In the genomic region with DNA sequence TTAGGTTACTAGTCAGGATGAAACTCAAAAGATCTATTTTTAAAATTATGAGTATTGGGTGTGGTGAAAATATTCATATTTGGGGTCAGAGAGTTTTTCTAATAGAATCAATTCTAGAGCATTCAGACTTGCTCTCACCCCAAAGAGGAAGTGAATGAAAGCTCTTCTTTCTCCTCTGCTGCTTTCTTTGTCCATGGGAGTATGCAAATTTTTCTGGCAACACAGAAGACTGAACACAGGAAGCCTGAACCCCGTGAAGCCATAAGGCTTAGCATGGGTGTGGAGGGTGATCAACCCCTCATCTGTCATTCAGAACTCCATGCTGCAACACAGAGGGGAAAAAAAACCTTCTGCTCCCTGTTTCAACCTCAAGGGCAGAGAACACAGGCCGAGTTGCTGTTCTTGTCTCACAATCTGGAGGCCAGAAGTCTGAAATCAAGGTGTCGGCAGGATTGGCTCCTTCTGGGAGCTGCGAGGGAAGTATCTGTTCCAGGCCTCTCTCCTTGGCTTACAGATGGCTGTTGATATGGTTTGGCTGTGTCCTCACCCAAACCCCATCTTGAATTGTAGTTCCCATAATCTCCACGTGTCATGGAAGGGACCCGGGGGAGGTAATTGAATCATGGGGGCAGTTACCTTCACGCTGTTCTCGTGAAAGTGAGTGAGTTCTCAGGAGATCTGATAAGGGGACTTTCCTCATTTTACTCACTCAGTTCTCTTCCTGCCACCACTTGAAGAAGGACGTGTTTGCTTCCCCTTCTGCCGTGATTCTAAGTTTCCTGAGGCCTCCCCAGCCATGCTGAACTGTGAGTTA, we compare ENCODE assay signal across 9 cellular contexts. TPM values are rescaled to one million over a fixed set of nuclear protein-coding genes. Genes with fewer than 3 reads are reported as not detected.
DNase-seq lines count a peak whose midpoint lies in the region; ATAC-seq and TF ChIP-seq lines count a peak whose summit lies in the region.
"Had no signal": no experiment of that assay in that cellular context is flagged by ENCODE, and none has a peak within 500 bp of the region (broad histone marks: within the 10 kb centered on the region; RNA-seq: fewer than 3 reads in every experiment).

No MANE protein-coding gene starts in this region.

- H3K36me3 Mint-ChIP-seq in stimulated activated naive B cell treated with anti-CD40 and anti-IgM and Interleukin-4, amounts not matched to agents 10 μg/mL and 1 μg/mL and 100 μg/mL, for 72 hours, result peaks cover 21 to 39% of the 10 kb centered on the region in 2 donors

- H3K4me1 Mint-ChIP-seq in stimulated activated naive B cell treated with anti-CD40 and anti-IgM and Interleukin-4, amounts not matched to agents 10 μg/mL and 1 μg/mL and 100 μg/mL, for 72 hours, result peaks cover 58 to 78% of the 10 kb centered on the region in 2 donors

- H3K4me3 Mint-ChIP-seq in stimulated activated naive B cell treated with anti-CD40 and anti-IgM and Interleukin-4, amounts not matched to agents 10 μg/mL and 1 μg/mL and 100 μg/mL, for 72 hours, result peak overlapping the region; percentile 90 to 94

- no peaks in the 10 kb centered on the region for H3K27me3 Mint-ChIP-seq in stimulated activated naive B cell treated with anti-CD40 and anti-IgM and Interleukin-4, amounts not matched to agents 10 μg/mL and 1 μg/mL and 100 μg/mL, for 72 hours

- H3K9me3 Mint-ChIP-seq in stimulated activated naive B cell treated with anti-CD40 and anti-IgM and Interleukin-4, amounts not matched to agents 10 μg/mL and 1 μg/mL and 100 μg/mL, for 72 hours, result peaks cover 4 to 11% of the 10 kb centered on the region in 2 donors

- ATAC-seq in GM18858 (IDR thresholded peaks at IDR 0.05; ENCODE audit: unreplicated experiment) (peak; percentile 82), HG02852 (IDR thresholded peaks at IDR 0.05; ENCODE audit: unreplicated experiment) (peak; percentile 84)
- peak; percentile 78 to 79 for ATAC-seq in stimulated activated naive B cell treated with anti-CD40 and anti-IgM and Interleukin-4, amounts not matched to agents 10 μg/mL and 1 μg/mL and 100 μg/mL, for 72 hours (replicated peaks)

- H3K27ac ChIP-seq in RWPE1, result no peak overlapping the region
- H3K27ac ChIP-seq: SK-N-MC had no signal

- CTCF ChIA-PET in RWPE1 (lab: Yijun Ruan, JAX), result no interaction called here

- DNase-seq in NCI-H526 (lab: John Stamatoyannopoulos, UW), result peak; percentile 71 to 82
- peak; percentile 68 for DNase-seq in activated T-cell treated with anti-CD3 and anti-CD28 coated beads for 4 hours
- peak; percentile 82 for DNase-seq in medulla oblongata (ENCODE audit: extremely low spot score)
- peak; percentile 80 for DNase-seq in stimulated activated naive B cell treated with anti-CD40 and anti-IgM and Interleukin-4, amounts not matched to agents 10 μg/mL and 1 μg/mL and 100 μg/mL, for 72 hours
- no peak for DNase-seq in RWPE1 (ENCODE audit: low spot score)
- no peak for DNase-seq in ureter (ENCODE audit: low spot score)

- POLR2A ChIA-PET in RWPE1 (lab: Yijun Ruan, JAX; ENCODE audit: low non-redundant PET), result no interaction called here

- no peak for TF ChIP-seq CTCF in RWPE1 (conservative IDR thresholded peaks at IDR 0.05; ENCODE audit: low read depth)

- peak overlapping the region; percentile 100 for H3K27ac Mint-ChIP-seq in stimulated activated naive B cell treated with anti-CD40 and anti-IgM and Interleukin-4, amounts not matched to agents 10 μg/mL and 1 μg/mL and 100 μg/mL, for 72 hours

RNA-seq across cellular contexts. Expression of a gene that starts 33.7 kb away (rescaled TPM):
- total RNA-seq in ureter, result 76.5 TPM

Comparison
In these comparisons a context has a peak if more than half of its experiments do, and no peak if none do; other contexts are left out.
1. DNase-seq: peak in NCI-H526 (2 of 2), activated T-cell treated with anti-CD3 and anti-CD28 coated beads for 4 hours (single experiment), medulla oblongata (single experiment) and stimulated activated naive B cell treated with anti-CD40 and anti-IgM and Interleukin-4, amounts not matched to agents 10 μg/mL and 1 μg/mL and 100 μg/mL, for 72 hours (single experiment); none in RWPE1 (single experiment) and ureter (single experiment).
2. Peak in every context shown above with its lines, with median percentiles within 50 percentile points of each other: ATAC-seq.